ENCODE assay signal across 8 cellular contexts in the genomic region with DNA sequence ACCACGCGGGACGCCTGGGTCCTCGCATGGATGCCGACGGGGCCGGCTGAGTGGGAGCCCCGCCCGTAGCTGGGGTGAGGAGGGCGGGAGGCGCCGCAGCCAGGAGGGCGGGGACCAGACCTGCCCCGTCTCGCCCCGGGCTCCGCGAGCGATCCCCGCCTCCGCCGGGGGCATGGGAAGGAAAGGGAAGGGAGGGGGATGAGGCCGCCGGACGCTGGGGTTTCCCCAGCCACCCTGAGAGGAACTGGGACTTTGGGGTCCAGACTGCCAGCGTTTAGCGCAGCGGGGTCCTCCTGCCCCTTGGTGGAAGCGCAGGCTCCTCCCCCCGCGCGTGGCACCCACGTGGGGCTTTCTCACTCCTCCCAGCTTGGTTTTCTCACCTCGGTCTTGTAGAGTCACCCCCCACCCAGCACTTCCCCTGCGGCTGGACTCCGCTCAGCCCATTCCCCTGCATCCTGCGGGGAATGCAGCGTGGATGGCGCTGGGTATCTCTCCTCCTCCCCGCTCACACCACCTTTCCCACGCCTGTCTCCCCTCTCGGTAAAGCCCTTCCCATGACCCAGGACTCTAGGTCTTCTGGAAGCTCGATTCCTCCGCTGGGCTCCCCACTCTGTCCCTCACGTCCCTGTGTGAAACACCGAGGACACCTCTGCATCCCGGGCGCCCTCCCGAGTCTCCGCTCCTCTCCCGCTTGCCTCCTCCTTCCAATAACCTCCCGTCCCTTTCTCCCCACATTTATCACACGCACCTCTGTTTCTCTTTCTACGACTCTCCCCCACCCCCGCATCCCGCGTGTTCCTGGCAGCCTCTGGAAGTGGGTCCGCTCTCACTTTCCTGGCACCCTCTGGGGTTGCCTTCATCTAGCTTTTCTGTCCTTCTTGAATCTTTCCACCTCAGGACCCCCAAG. TPM values are rescaled to one million over a fixed set of nuclear protein-coding genes. Genes with fewer than 3 reads are reported as not detected.
DNase-seq lines count a peak whose midpoint lies in the region; ATAC-seq and TF ChIP-seq lines count a peak whose summit lies in the region.

No MANE protein-coding gene starts in this region.

- H3K4me1 Mint-ChIP-seq in CD8-positive, alpha-beta T cell (ENCODE audit: low read depth): peaks cover 52% of the 10 kb centered on the region

- peak overlapping the region; percentile 74 for H3K4me3 ChIP-seq in CD8-positive, alpha-beta T cell (ENCODE audit: low read depth, low read length)
- peak overlapping the region; percentile 69 to 84 for H3K4me3 ChIP-seq in duodenal mucosa (ENCODE audit: low read depth in 1 of 2, low read length in 2 of 2)

- POLR2A ChIA-PET in CD8-positive, alpha-beta T cell (lab: Charles Lee): interaction anchor here (0.6 to 6.1 kb wide), 17 partner anchors 7 to 213 kb away, joined by 3 to 57 read pairs (median 5); partner anchors contain the start of genes B9D2, CCDC97 and HNRNPUL1

- no peaks in the 10 kb centered on the region for H3K9me3 ChIP-seq in CD8-positive, alpha-beta T cell (ENCODE audit: low read length)
- no peaks in the 10 kb centered on the region for H3K9me3 ChIP-seq in duodenal mucosa (ENCODE audit: control insufficient read depth in 1 of 2, low read length in 2 of 2)

- peaks cover 43% of the 10 kb centered on the region for H3K36me3 Mint-ChIP-seq in CD8-positive, alpha-beta T cell

- H3K27ac Mint-ChIP-seq in CD8-positive, alpha-beta T cell: peak overlapping the region; percentile 95

- peak; percentile 54 for ATAC-seq in CD8-positive, alpha-beta T cell

- H3K27me3 ChIP-seq in CD8-positive, alpha-beta T cell (ENCODE audit: insufficient read depth, low read length): no peaks in the 10 kb centered on the region
- H3K27me3 ChIP-seq in duodenal mucosa (ENCODE audit: control insufficient read depth in 1 of 2, insufficient read depth in 2 of 2, low read length in 2 of 2): peaks cover 4 to 25% of the 10 kb centered on the region in 2 donors

- CTCF ChIA-PET in CD8-positive, alpha-beta T cell (lab: Charles Lee): interaction anchor here (0.8 to 6.2 kb wide), 12 partner anchors 9 to 147 kb away, joined by 3 to 48 read pairs (median 8); partner anchors contain the start of genes B9D2, CCDC97 and HNRNPUL1

- intact Hi-C loops in CD8-positive, alpha-beta T cell (cut with DNase I, micrococcal nuclease): loop anchor here (1.0 to 10.0 kb wide), 12 partner anchors 10 to 909 kb away; partner anchors contain the start of genes CCDC97 (in 2 of the 2), COQ8B (in 2 of the 2), ITPKC (in 2 of the 2) and ACTMAP (in 1 of the 2)

- H3K4me3 Mint-ChIP-seq in CD8-positive, alpha-beta T cell: peak overlapping the region; percentile 95

- H3K4me1 ChIP-seq in CD8-positive, alpha-beta T cell (ENCODE audit: insufficient read depth, low read length): peaks cover 55% of the 10 kb centered on the region
- H3K4me1 ChIP-seq in duodenal mucosa (ENCODE audit: control insufficient read depth in 1 of 2, insufficient read depth in 2 of 2, low read length in 2 of 2): peaks cover 7 to 45% of the 10 kb centered on the region in 2 donors

- peak overlapping the region; percentile 61 to 74 for H3K9ac ChIP-seq in duodenal mucosa (ENCODE audit: low read depth in 1 of 2, low read length in 2 of 2)

- no peak for TF ChIP-seq CTCF in CD8-positive, alpha-beta T cell (IDR thresholded peaks at IDR 0.05)
- no peak for TF ChIP-seq CTCF in GM20000 (IDR thresholded peaks at IDR 0.05; ENCODE audit: extremely low read depth, missing control alignments)

- no peaks in the 10 kb centered on the region for H3K27me3 Mint-ChIP-seq in CD8-positive, alpha-beta T cell (ENCODE audit: low read depth)

- DNase-seq in CD8-positive, alpha-beta T cell: peak; percentile 72 to 91 (median 87)
- DNase-seq in GM20000 (ENCODE audit: low spot score): peak; percentile 90
- peak; percentile 51 for DNase-seq in LoVo (ENCODE audit: low spot score)
- peak; percentile 80 for DNase-seq in activated CD4-positive, alpha-beta T cell treated with anti-CD3 and anti-CD28 coated beads, Interleukin-2, amount 50 U/mL, for 1 hour
- peak; percentile 76 for DNase-seq in medulla oblongata (ENCODE audit: extremely low spot score)
- peak; percentile 85 for DNase-seq in stimulated activated CD8-positive, alpha-beta memory T cell treated with anti-CD3 and anti-CD28 coated beads, Interleukin-12 subunit alpha, Interleukin-12 subunit beta, amount 100 ng/mL, for 4 hours (ENCODE audit: low read depth)
- no peak for DNase-seq in NCI-H1436 (lab: John Stamatoyannopoulos, UW)

- no peaks in the 10 kb centered on the region for H3K9me3 Mint-ChIP-seq in CD8-positive, alpha-beta T cell

- H3K27ac ChIP-seq in CD8-positive, alpha-beta T cell (ENCODE audit: low read depth, low read length): peak overlapping the region; percentile 76
- H3K27ac ChIP-seq in duodenal mucosa (ENCODE audit: low read depth, low read length): peak overlapping the region; percentile 41

- H3K36me3 ChIP-seq in CD8-positive, alpha-beta T cell (ENCODE audit: insufficient read depth, low read length): peaks cover 4% of the 10 kb centered on the region
- H3K36me3 ChIP-seq in duodenal mucosa (ENCODE audit: control insufficient read depth in 1 of 2, insufficient read depth in 2 of 2, low read length in 2 of 2): peaks cover 0 to 4% of the 10 kb centered on the region in 2 donors

RNA-seq across cellular contexts. Expression of gene TGFB1, which starts 2.1 kb away (rescaled TPM):
- 100 to 1,000 TPM; 652 to 710 TPM for total RNA-seq in CD8-positive, alpha-beta T cell

RNA-seq across cellular contexts. Expression of gene B9D2, which starts 12.4 kb away (rescaled TPM):
- 10 to 100 TPM; 19.6 to 25.9 TPM for total RNA-seq in CD8-positive, alpha-beta T cell

RNA-seq across cellular contexts. Expression of gene TMEM91, which starts 24.7 kb away (rescaled TPM):
- total RNA-seq in CD8-positive, alpha-beta T cell: 1 to 10 TPM; 7.8 to 9.7 TPM

RNA-seq across cellular contexts. Expression of gene CCDC97, which starts 41.6 kb away (rescaled TPM):
- 10 to 100 TPM; 32.0 to 33.5 TPM for total RNA-seq in CD8-positive, alpha-beta T cell

RNA-seq across cellular contexts. Expression of gene EXOSC5, which starts 45.6 kb away (rescaled TPM):
- total RNA-seq in CD8-positive, alpha-beta T cell: 1 to 10 TPM; 4.1 to 5.5 TPM
